11 cellular contexts compared by ENCODE assay signal in genomic region chr13:31172535-31172934, GRCh38. TPM values are rescaled to one million over a fixed set of nuclear protein-coding genes. Genes with fewer than 3 reads are reported as not detected.
DNase-seq lines count a peak whose midpoint lies in the region; ATAC-seq, FAIRE-seq and TF ChIP-seq lines count a peak whose summit lies in the region.
"Had no signal": no experiment of that assay in that cellular context is flagged by ENCODE, and none has a peak within 500 bp of the region (broad histone marks: within the 10 kb centered on the region; RNA-seq: fewer than 3 reads in every experiment).

No MANE protein-coding gene starts in this region.

- H3K79me2 ChIP-seq in PC-9 (ENCODE audit: low read depth) (no peaks in the 10 kb centered on the region), endothelial cell of umbilical vein (ENCODE audit: control insufficient read depth, insufficient read depth, low read length) (no peaks in the 10 kb centered on the region)

- peak overlapping the region; percentile 60 for H3K4me2 ChIP-seq in PC-9
- H3K4me2 ChIP-seq in endothelial cell of umbilical vein (ENCODE audit: insufficient read depth, low read length) = no peak overlapping the region

- DNase-seq in Daoy (ENCODE audit: low read depth) (peak; percentile 66), PC-9 (peak; percentile 25 to 88), endothelial cell of umbilical vein (ENCODE audit: low read depth, low spot score) (peak; percentile 66), non-pigmented ciliary epithelial cell (ENCODE audit: low read depth) (peak; percentile 89), erythroblast (lab: John Stamatoyannopoulos, UW) (no peak)
- DNase-seq: nephron progenitor cell had no signal

- H3K36me3 ChIP-seq in PC-9 (ENCODE audit: low read depth) (no peaks in the 10 kb centered on the region), endothelial cell of umbilical vein (ENCODE audit: control insufficient read depth in 2 of 2, extremely low read depth in 1 of 2, insufficient read depth in 2 of 2, low read length in 2 of 2) (no peaks in the 10 kb centered on the region)

- dilution Hi-C loops in endothelial cell of umbilical vein (cut with MboI; ENCODE audit: extremely low pct_ligation_motif_present, low sequenced_read_pairs) = no loop called here

- H3F3A ChIP-seq in PC-9 (ENCODE audit: insufficient read depth, low read depth) = peaks cover 17% of the 10 kb centered on the region

- no peaks in the 10 kb centered on the region for H3K9me2 ChIP-seq in PC-9 (ENCODE audit: insufficient read depth)

- TF ChIP-seq POLR2A in endothelial cell of umbilical vein (IDR thresholded peaks at IDR 0.05; ENCODE audit: low read depth, low read length) (no peak), erythroblast (IDR thresholded peaks at IDR 0.05; ENCODE audit: low read length) (no peak)

- peak overlapping the region; percentile 7; the same call in 1 of the 2 replicates for H3K4me3 ChIP-seq in PC-9
- no peak overlapping the region for H3K4me3 ChIP-seq in endothelial cell of umbilical vein (replicated peaks in 1 of 3; ENCODE audit: insufficient read depth in 1 of 3, low read depth in 1 of 3, low read length in 3 of 3)

- H3K9me1 ChIP-seq in endothelial cell of umbilical vein (replicated peaks; ENCODE audit: control insufficient read depth, extremely low read depth, insufficient read depth, low read length) = no peaks in the 10 kb centered on the region

- BruUV-seq in PC-9 (replicated peaks; lab: Mats Ljungman, UMichigan) (no TSS peak), endothelial cell of umbilical vein (replicated peaks; lab: Mats Ljungman, UMichigan) (no TSS peak)

- ATAC-seq in GM21515 (IDR thresholded peaks at IDR 0.05; ENCODE audit: unreplicated experiment) = no peak
- ATAC-seq in HG02852 (IDR thresholded peaks at IDR 0.05; ENCODE audit: unreplicated experiment) = no peak
- no peak for ATAC-seq in HG02981 (IDR thresholded peaks at IDR 0.05; ENCODE audit: unreplicated experiment)
- ATAC-seq: Right ventricle myocardium inferior; stimulated activated memory B cell treated with anti-CD40 and anti-IgM and Interleukin-4, amounts not matched to agents 10 μg/mL and 1 μg/mL and 100 μg/mL, for 72 hours had no signal

- POLR2A ChIA-PET in PC-9 (lab: Charles Lee; ENCODE audit: unreplicated experiment) = interaction anchor here (0.6 kb wide), 3 partner anchors 20 to 1043 kb away, joined by 4 to 22 read pairs (median 6); no protein-coding TSS in a partner anchor
- POLR2A ChIA-PET in endothelial cell of umbilical vein (lab: Charles Lee) = interaction anchor here (0.7 kb wide), 1 partner anchor 10 kb away, joined by 3 read pairs; the partner anchor contains the start of gene HSPH1

- H3K9ac ChIP-seq in endothelial cell of umbilical vein (replicated peaks; ENCODE audit: extremely low read depth, insufficient read depth, low read length) = no peak overlapping the region

- intact Hi-C loops in PC-9 (cut with micrococcal nuclease; ENCODE audit: unreplicated experiment) = no loop called here
- intact Hi-C loops in endothelial cell of umbilical vein (cut with micrococcal nuclease) = no loop called here

- H3K4me1 ChIP-seq in PC-9 (replicated peaks; ENCODE audit: insufficient read depth) (peaks cover 25% of the 10 kb centered on the region), endothelial cell of umbilical vein (ENCODE audit: control insufficient read depth, extremely low read depth, insufficient read depth, low read length) (no peaks in the 10 kb centered on the region)

- H3K27ac ChIP-seq in PC-9 (peak overlapping the region; percentile 85), endothelial cell of umbilical vein (ENCODE audit: insufficient read depth, low read depth, low read length) (no peak overlapping the region)

- no peaks in the 10 kb centered on the region for H3K27me3 ChIP-seq in PC-9 (ENCODE audit: insufficient read depth, low read depth)
- no peaks in the 10 kb centered on the region for H3K27me3 ChIP-seq in endothelial cell of umbilical vein (ENCODE audit: control insufficient read depth in 2 of 2, insufficient read depth in 2 of 2, low read length in 2 of 2)

- H4K20me1 ChIP-seq in PC-9 (ENCODE audit: insufficient read depth) (no peaks in the 10 kb centered on the region), endothelial cell of umbilical vein (replicated peaks; ENCODE audit: control insufficient read depth, extremely low read depth, insufficient read depth, low read length) (no peaks in the 10 kb centered on the region)

- CTCF ChIA-PET in PC-9 (lab: Charles Lee) = no interaction called here
- CTCF ChIA-PET in endothelial cell of umbilical vein (lab: Charles Lee) = interaction anchor here (0.6 to 0.7 kb wide), 3 partner anchors 12 to 252 kb away, joined by 3 read pairs; partner anchors contain the start of gene B3GLCT

- FAIRE-seq in endothelial cell of umbilical vein (lab: Jason Lieb, UNC) = peak; percentile 76

- H2AFZ ChIP-seq in PC-9 (no peak overlapping the region), endothelial cell of umbilical vein (ENCODE audit: low read depth, low read length) (no peak overlapping the region)

- H3K9me3 ChIP-seq in PC-9 (ENCODE audit: insufficient read depth, low read depth) = no peaks in the 10 kb centered on the region
- no peaks in the 10 kb centered on the region for H3K9me3 ChIP-seq in endothelial cell of umbilical vein (replicated peaks; ENCODE audit: control insufficient read depth, insufficient read depth, low read length)

- no peak for TF ChIP-seq CTCF in PC-9 (conservative IDR thresholded peaks at IDR 0.05)
- no peak for TF ChIP-seq CTCF in endothelial cell of umbilical vein (IDR thresholded peaks at IDR 0.05; ENCODE audit: extremely low read depth in 1 of 2, insufficient read depth in 1 of 2, low read depth in 1 of 2, low read length in 2 of 2)

TF ChIP-seq in endothelial cell of umbilical vein, 7 proteins besides CTCF, POLR2A, EP300 and RAD21:
- TF ChIP-seq POLR2AphosphoS5 (IDR thresholded peaks at IDR 0.05; ENCODE audit: insufficient read depth, low read depth, low read length) = no peak
- no peak for TF ChIP-seq FOS (IDR thresholded peaks at IDR 0.05; ENCODE audit: borderline replicate concordance, insufficient read depth, low read length)
- peak; percentile 30 for TF ChIP-seq JUN (IDR thresholded peaks at IDR 0.05; ENCODE audit: borderline replicate concordance, insufficient read depth, insufficient read length, low read depth)

RNA-seq across cellular contexts. Expression of gene HSPH1, which starts 10.8 kb away (rescaled TPM):
- total RNA-seq in Daoy (2014; rRNA removed; shearing (Covaris generic)) = 100.0 and 105 TPM in 2 replicates
- total RNA-seq in PC-9 (2021) (61.8 and 105 TPM in 2 replicates), endothelial cell of umbilical vein (98.1 and 124 TPM in 2 replicates)
- polyA plus RNA-seq in endothelial cell of umbilical vein = 10.9 and 15.8 TPM in 2 replicates
- 32.8 and 33.1 TPM in 2 replicates for polyA plus RNA-seq in endothelial cell of umbilical vein (2011; cell fraction: cytosol; rRNA removed)
- polyA plus RNA-seq in endothelial cell of umbilical vein (2011; cell fraction: nucleus; rRNA removed) = 48.3 and 64.0 TPM in 2 replicates
- polyA plus RNA-seq in endothelial cell of umbilical vein (2012) = 112 and 183 TPM in 2 replicates
- polyA minus RNA-seq in endothelial cell of umbilical vein = 15.7 and 18.2 TPM in 2 replicates
- polyA minus RNA-seq in endothelial cell of umbilical vein (2011; cell fraction: cytosol; rRNA and poly(A)+ RNA removed) = 33.0 TPM
- 21.7 and 29.5 TPM in 2 replicates for polyA minus RNA-seq in endothelial cell of umbilical vein (2011; cell fraction: nucleus; rRNA and poly(A)+ RNA removed)

RNA-seq across cellular contexts. Expression of gene B3GLCT, which starts 27.2 kb away (rescaled TPM):
- 6.8 and 8.2 TPM in 2 replicates for total RNA-seq in Daoy (2014; rRNA removed; shearing (Covaris generic))
- total RNA-seq in PC-9 (2021) = 3.5 and 5.4 TPM in 2 replicates
- 13.9 and 14.6 TPM in 2 replicates for total RNA-seq in endothelial cell of umbilical vein
- polyA plus RNA-seq in endothelial cell of umbilical vein = 4.5 and 5.2 TPM in 2 replicates
- polyA plus RNA-seq in endothelial cell of umbilical vein (2011; cell fraction: cytosol; rRNA removed) = 5.3 and 5.4 TPM in 2 replicates
- polyA plus RNA-seq in endothelial cell of umbilical vein (2011; cell fraction: nucleus; rRNA removed) = 5.7 and 6.1 TPM in 2 replicates
- 8.0 and 9.7 TPM in 2 replicates for polyA plus RNA-seq in endothelial cell of umbilical vein (2012)
- polyA minus RNA-seq in endothelial cell of umbilical vein = 10.3 and 14.4 TPM in 2 replicates
- polyA minus RNA-seq in endothelial cell of umbilical vein (2011; cell fraction: cytosol; rRNA and poly(A)+ RNA removed) = 3.3 TPM
- 5.8 TPM in 2 replicates for polyA minus RNA-seq in endothelial cell of umbilical vein (2011; cell fraction: nucleus; rRNA and poly(A)+ RNA removed)

Comparison
In these comparisons a context has a peak if more than half of its experiments do, and no peak if none do; other contexts are left out.
1. DNase-seq: peak in Daoy (single experiment), PC-9 (2 of 2), endothelial cell of umbilical vein (single experiment) and non-pigmented ciliary epithelial cell (single experiment); none in erythroblast (0 of 2).